ENCODE assay signal across 16 cellular contexts in genomic region chr12:16389594-16389993, GRCh38. TPM values are rescaled to one million over a fixed set of nuclear protein-coding genes. Genes with fewer than 3 reads are reported as not detected.
A peak's percentile ranks its signal among the peaks of the same experiment; 100 is the strongest.
DNase-seq lines count a peak whose midpoint lies in the region; ATAC-seq and TF ChIP-seq lines count a peak whose summit lies in the region.
"Had no signal": no experiment of that assay in that cellular context is flagged by ENCODE, and none has a peak within 500 bp of the region (broad histone marks: within the 10 kb centered on the region; RNA-seq: fewer than 3 reads in every experiment).

No MANE protein-coding gene starts in this region.

- WGBS in body of pancreas, 2 donors, result 71 to 74% methylated on average over 4 of the region's 4 CpGs
- WGBS in testis, 2 donors, result 78 to 79% methylated on average over 4 of the region's 4 CpGs

- H3K27ac Mint-ChIP-seq in activated T-helper 17 cell treated with anti-CD3 and anti-CD28 coated beads, Interleukin-2, amount 50 U/mL, for 72 hours, result no peak overlapping the region
- H3K27ac Mint-ChIP-seq: type B pancreatic cell had no signal

- H3K4me3 ChIP-seq in choroid plexus epithelial cell (ENCODE audit: low read depth, low read length) (no peak overlapping the region), body of pancreas (no peak overlapping the region), testis (no peak overlapping the region)
- H3K4me3 ChIP-seq: colonic mucosa, right atrium auricular region had no signal

- DNase-seq in GM03348 (ENCODE audit: low spot score) (peak; percentile 46), MV-4-11 (lab: John Stamatoyannopoulos, UW) (peak; percentile 53), choroid plexus epithelial cell (ENCODE audit: low read depth) (peak; percentile 85), pons (ENCODE audit: low spot score) (peak; percentile 13), NCI-H446 treated with DMSO at 0.1 percent for 48 hours (lab: John Stamatoyannopoulos, UW) (no peak), body of pancreas (no peak), testis (no peak)
- DNase-seq: activated CD4-positive, alpha-beta T cell treated with anti-CD3 and anti-CD28 coated beads for 4 hours; activated naive CD4-positive, alpha-beta T cell; colonic mucosa; hypothalamus; NCI-H345 had no signal

- peaks cover 15% of the 10 kb centered on the region for H3K9me3 Mint-ChIP-seq in activated T-helper 17 cell treated with anti-CD3 and anti-CD28 coated beads, Interleukin-2, amount 50 U/mL, for 72 hours
- H3K9me3 Mint-ChIP-seq: type B pancreatic cell had no signal

- H3K4me3 Mint-ChIP-seq in activated T-helper 17 cell treated with anti-CD3 and anti-CD28 coated beads, Interleukin-2, amount 50 U/mL, for 72 hours, result no peak overlapping the region
- H3K4me3 Mint-ChIP-seq: type B pancreatic cell had no signal

- H3K27me3 ChIP-seq in body of pancreas (no peaks in the 10 kb centered on the region), testis (no peaks in the 10 kb centered on the region)
- H3K27me3 ChIP-seq: colonic mucosa, right atrium auricular region had no signal

- TF ChIP-seq CTCF in choroid plexus epithelial cell (conservative IDR thresholded peaks at IDR 0.05; ENCODE audit: low read depth, low read length), result no peak
- no peak for TF ChIP-seq CTCF in body of pancreas (IDR thresholded peaks at IDR 0.05)
- TF ChIP-seq CTCF in testis (IDR thresholded peaks at IDR 0.05), result no peak

- no peaks in the 10 kb centered on the region for H3K4me1 Mint-ChIP-seq in activated T-helper 17 cell treated with anti-CD3 and anti-CD28 coated beads, Interleukin-2, amount 50 U/mL, for 72 hours

- intact Hi-C loops in body of pancreas (cut with DNase I) (no loop called here), testis (cut with DNase I; ENCODE audit: low total_unique reads) (no loop called here)

- TF ChIP-seq POLR2A in body of pancreas (IDR thresholded peaks at IDR 0.05) (no peak), testis (IDR thresholded peaks at IDR 0.05) (no peak)

- no peaks in the 10 kb centered on the region for H3K9me3 ChIP-seq in body of pancreas
- no peaks in the 10 kb centered on the region for H3K9me3 ChIP-seq in testis
- H3K9me3 ChIP-seq: colonic mucosa had no signal

- H3K36me3 ChIP-seq in body of pancreas (replicated peaks in 1 of 2; ENCODE audit: insufficient read depth in 1 of 2, low read depth in 2 of 2), result no peaks in the 10 kb centered on the region
- no peaks in the 10 kb centered on the region for H3K36me3 ChIP-seq in testis (ENCODE audit: low read depth, missing control alignments)
- H3K36me3 ChIP-seq: colonic mucosa, right atrium auricular region had no signal

- H3K27ac ChIP-seq in body of pancreas (no peak overlapping the region), testis (no peak overlapping the region)
- H3K27ac ChIP-seq: colonic mucosa, right atrium auricular region had no signal

- H3K27me3 Mint-ChIP-seq in activated T-helper 17 cell treated with anti-CD3 and anti-CD28 coated beads, Interleukin-2, amount 50 U/mL, for 72 hours, result no peaks in the 10 kb centered on the region

- H3K4me1 ChIP-seq in body of pancreas (peaks cover 10% of the 10 kb centered on the region), testis (no peaks in the 10 kb centered on the region)
- H3K4me1 ChIP-seq: colonic mucosa, right atrium auricular region had no signal

- H3K36me3 Mint-ChIP-seq in activated T-helper 17 cell treated with anti-CD3 and anti-CD28 coated beads, Interleukin-2, amount 50 U/mL, for 72 hours (ENCODE audit: low read depth), result no peaks in the 10 kb centered on the region

- ATAC-seq in activated T-helper 17 cell treated with anti-CD3 and anti-CD28 coated beads, Interleukin-2, amount 50 U/mL, for 72 hours (replicated peaks), result no peak
- no peak for ATAC-seq in body of pancreas
- ATAC-seq: SK-N-SH treated with all-trans-retinoic acid at 6 μM for 48 hours had no signal

RNA-seq across cellular contexts. Expression of gene MGST1, which starts 42.1 kb away (rescaled TPM):
- not detected for total RNA-seq in activated T-helper 17 cell treated with anti-CD3 and anti-CD28 coated beads, Interleukin-2, amount 50 U/mL, for 72 hours
- total RNA-seq in body of pancreas, result 100 to 1,000 TPM; 120 to 132 TPM
- total RNA-seq in testis, result 10 to 100 TPM in 1 of 2 donors, 1 to 10 TPM in 1; 9.1 to 14.0 TPM
- polyA plus RNA-seq in testis (ENCODE audit: insufficient read depth, low read depth, low replicate concordance), result 37.5 TPM

Comparison
In these comparisons a context has a peak if more than half of its experiments do, and no peak if none do; other contexts are left out.
1. DNase-seq: peak in GM03348 (single experiment), MV-4-11 (single experiment), choroid plexus epithelial cell (single experiment) and pons (single experiment); none in NCI-H446 treated with DMSO at 0.1 percent for 48 hours (single experiment), body of pancreas (0 of 4) and testis (single experiment).
2. RNA of gene MGST1, which starts 42.1 kb away (total RNA-seq): 120 to 132 TPM in body of pancreas and 9.1 to 14.0 TPM in testis; not detected in activated T-helper 17 cell treated with anti-CD3 and anti-CD28 coated beads, Interleukin-2, amount 50 U/mL, for 72 hours; every median in the first group is over 10 times any median in the second.